In the genomic region with DNA sequence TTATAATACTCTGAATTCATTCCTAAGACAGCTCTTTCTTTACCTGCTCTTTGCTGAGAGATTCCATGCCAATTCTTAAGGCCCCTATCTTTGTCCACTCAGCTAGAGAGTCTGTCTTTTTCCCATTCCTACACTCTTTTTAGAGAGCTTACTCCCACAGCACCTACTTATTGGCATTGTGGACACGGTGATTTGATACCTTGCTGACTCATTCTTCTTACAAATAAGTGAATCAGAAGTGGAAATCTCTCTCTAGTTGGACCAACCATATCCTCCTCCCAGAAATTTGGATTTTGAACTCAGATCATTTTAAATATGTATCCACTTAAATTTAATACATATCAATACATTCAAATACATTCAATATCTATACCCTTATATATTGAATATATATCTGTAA, we compare ENCODE assay signal across 39 cellular contexts. TPM values are rescaled to one million over a fixed set of nuclear protein-coding genes. Genes with fewer than 3 reads are reported as not detected.
"Had no signal": no experiment of that assay in that cellular context is flagged by ENCODE, and none has a peak within 500 bp of the region (broad histone marks: within the 10 kb centered on the region; RNA-seq: fewer than 3 reads in every experiment).

No MANE protein-coding gene starts in this region.

- H3K9me3 Mint-ChIP-seq: activated CD4-positive, alpha-beta memory T cell treated with anti-CD3 and anti-CD28 coated beads for 36 hours; activated naive CD4-positive, alpha-beta T cell treated with anti-CD3 and anti-CD28 coated beads for 36 hours; activated T-helper 1 cell treated with anti-CD3 and anti-CD28 coated beads, Interleukin-12 subunit alpha, Interleukin-12 subunit beta, Interleukin-2, Interleukin-4 antibody, amounts not matched to agents 30 ng/mL and 10 ng/mL and 1 ng/mL, durations not matched to agents 14 hours and 24 hours and 36 hours had no signal

- H3K9me3 ChIP-seq: adrenal gland, body of pancreas, esophagus muscularis mucosa, left lung, neutrophil, prostate gland, testis, transverse colon had no signal

- H3K36me3 ChIP-seq: adrenal gland, esophagus muscularis mucosa, left lung, neutrophil, prostate gland, transverse colon, WERI-Rb-1 had no signal

- H3K4me1 ChIP-seq: adrenal gland, esophagus muscularis mucosa, left lung, prostate gland, testis, transverse colon had no signal

- ATAC-seq: body of pancreas; left lung; sciatic nerve; stimulated activated naive CD8-positive, alpha-beta T cell treated with anti-CD3 and anti-CD28 coated beads, Interleukin-15, Interleukin-2, amounts not matched to agents 100 U/mL and 50 U/mL, for 24 hours; T-helper 17 cell had no signal

- H3K4me1 Mint-ChIP-seq: activated naive CD8-positive, alpha-beta T cell treated with anti-CD3 and anti-CD28 coated beads for 36 hours; nephron; T-helper 17 cell had no signal

- H3K36me3 Mint-ChIP-seq: activated CD4-positive, alpha-beta memory T cell treated with anti-CD3 and anti-CD28 coated beads for 36 hours; activated naive CD8-positive, alpha-beta T cell treated with anti-CD3 and anti-CD28 coated beads for 36 hours had no signal

- H3K27ac ChIP-seq: adrenal gland, body of pancreas, esophagus muscularis mucosa, left lung, neutrophil, prostate gland, skin epidermis, testis, transverse colon, WERI-Rb-1 had no signal

- H3K27ac Mint-ChIP-seq: activated CD4-positive, alpha-beta memory T cell treated with anti-CD3 and anti-CD28 coated beads for 36 hours; activated CD4-positive, alpha-beta T cell treated with anti-CD3 and anti-CD28 coated beads, Interleukin-2, amount 10 ng/mL, durations not matched to agents 24 days and 14 days; activated naive CD4-positive, alpha-beta T cell treated with anti-CD3 and anti-CD28 coated beads for 36 hours; activated naive CD8-positive, alpha-beta T cell treated with anti-CD3 and anti-CD28 coated beads for 36 hours; activated T-helper 1 cell treated with anti-CD3 and anti-CD28 coated beads, Interleukin-12 subunit alpha, Interleukin-12 subunit beta, Interleukin-2, Interleukin-4 antibody, amounts not matched to agents 30 ng/mL and 10 ng/mL and 1 ng/mL, durations not matched to agents 14 hours and 24 hours and 36 hours; nephron; T-helper 17 cell had no signal

- H3K27me3 ChIP-seq: adrenal gland, body of pancreas, esophagus muscularis mucosa, left lung, neutrophil, testis, transverse colon had no signal

- FAIRE-seq: islet of Langerhans, urothelium cell line had no signal

- H3K4me3 ChIP-seq: adrenal gland, body of pancreas, esophagus muscularis mucosa, left lung, prostate gland, skin epidermis, testis, transverse colon had no signal

- DNase-seq: activated CD4-positive, alpha-beta memory T cell treated with anti-CD3 and anti-CD28 coated beads for 36 hours; activated CD4-positive, alpha-beta T cell treated with anti-CD3 and anti-CD28 coated beads, Interleukin-2, amount 10 ng/mL, durations not matched to agents 24 days and 14 days; activated CD4-positive, CD25-positive, alpha-beta regulatory T cell treated with anti-CD3 and anti-CD28 coated beads, Interleukin-2, amount 50 U/mL, for 72 hours; activated CD8-positive, alpha-beta memory T cell treated with anti-CD3 and anti-CD28 coated beads, Interleukin-2, amount 50 U/mL, for 4 hours; activated effector memory CD4-positive, alpha-beta T cell treated with anti-CD3 and anti-CD28 coated beads, Interleukin-2, amount 50 U/mL, for 16 hours; activated naive CD4-positive, alpha-beta T cell treated with anti-CD3 and anti-CD28 coated beads for 36 hours; activated naive CD8-positive, alpha-beta T cell treated with anti-CD3 and anti-CD28 coated beads for 36 hours; activated T-cell treated with anti-CD3 and anti-CD28 coated beads, Interleukin-2, amount 50 U/mL, for 1 hour; adrenal gland; aorta; body of pancreas; caudate nucleus; cortex of kidney; foreskin melanocyte; left lung; retina; stimulated activated CD4-positive, alpha-beta T cell treated with anti-CD3 and anti-CD28 coated beads, Interleukin-12 subunit alpha, Interleukin-12 subunit beta, amount 100 ng/mL, for 4 hours; stimulated activated CD4-positive, alpha-beta T cell treated with anti-CD3 and anti-CD28 coated beads, Interleukin-4, amount 100 ng/mL, for 1 hour; stimulated activated naive CD8-positive, alpha-beta T cell treated with anti-CD3 and anti-CD28 coated beads, Interleukin-15, Interleukin-2, amounts not matched to agents 100 U/mL and 50 U/mL, for 24 hours; T-helper 17 cell; T1000; testis; transverse colon had no signal

- H3K4me3 Mint-ChIP-seq: activated CD4-positive, alpha-beta memory T cell treated with anti-CD3 and anti-CD28 coated beads for 36 hours; activated CD4-positive, alpha-beta T cell treated with anti-CD3 and anti-CD28 coated beads, Interleukin-2, amount 10 ng/mL, durations not matched to agents 24 days and 14 days; activated naive CD4-positive, alpha-beta T cell treated with anti-CD3 and anti-CD28 coated beads for 36 hours; activated naive CD8-positive, alpha-beta T cell treated with anti-CD3 and anti-CD28 coated beads for 36 hours; activated T-helper 1 cell treated with anti-CD3 and anti-CD28 coated beads, Interleukin-12 subunit alpha, Interleukin-12 subunit beta, Interleukin-2, Interleukin-4 antibody, amounts not matched to agents 30 ng/mL and 10 ng/mL and 1 ng/mL, durations not matched to agents 14 hours and 24 hours and 36 hours; nephron; T-helper 17 cell had no signal

RNA-seq across cellular contexts. Expression of a gene that starts 32.5 kb away (rescaled TPM):
- total RNA-seq: activated CD4-positive, alpha-beta memory T cell treated with anti-CD3 and anti-CD28 coated beads for 36 hours; activated CD4-positive, alpha-beta T cell treated with anti-CD3 and anti-CD28 coated beads, Interleukin-2, amount 10 ng/mL, durations not matched to agents 24 days and 14 days; activated CD8-positive, alpha-beta memory T cell treated with anti-CD3 and anti-CD28 coated beads for 36 hours; activated naive CD4-positive, alpha-beta T cell treated with anti-CD3 and anti-CD28 coated beads for 36 hours; activated naive CD8-positive, alpha-beta T cell treated with anti-CD3 and anti-CD28 coated beads for 36 hours; activated T-helper 1 cell treated with anti-CD3 and anti-CD28 coated beads, Interleukin-12 subunit alpha, Interleukin-12 subunit beta, Interleukin-2, Interleukin-4 antibody, amounts not matched to agents 30 ng/mL and 10 ng/mL and 1 ng/mL, durations not matched to agents 14 hours and 24 hours and 36 hours; adrenal gland; aorta; body of pancreas; chondrocyte; esophagus muscularis mucosa; glomerular endothelial cell; left lung; lung microvascular endothelial cell; mucosa of gallbladder; osteocyte; prostate gland; sciatic nerve; T-helper 17 cell; testis; transverse colon had no signal
- polyA plus RNA-seq: adrenal gland, aorta had no signal

RNA-seq across cellular contexts. Expression of a gene that starts 46.8 kb away (rescaled TPM):
- total RNA-seq: activated CD4-positive, alpha-beta memory T cell treated with anti-CD3 and anti-CD28 coated beads for 36 hours; activated CD4-positive, alpha-beta T cell treated with anti-CD3 and anti-CD28 coated beads, Interleukin-2, amount 10 ng/mL, durations not matched to agents 24 days and 14 days; activated CD8-positive, alpha-beta memory T cell treated with anti-CD3 and anti-CD28 coated beads for 36 hours; activated naive CD4-positive, alpha-beta T cell treated with anti-CD3 and anti-CD28 coated beads for 36 hours; activated naive CD8-positive, alpha-beta T cell treated with anti-CD3 and anti-CD28 coated beads for 36 hours; activated T-helper 1 cell treated with anti-CD3 and anti-CD28 coated beads, Interleukin-12 subunit alpha, Interleukin-12 subunit beta, Interleukin-2, Interleukin-4 antibody, amounts not matched to agents 30 ng/mL and 10 ng/mL and 1 ng/mL, durations not matched to agents 14 hours and 24 hours and 36 hours; adrenal gland; aorta; body of pancreas; chondrocyte; esophagus muscularis mucosa; glomerular endothelial cell; left lung; lung microvascular endothelial cell; mucosa of gallbladder; osteocyte; sciatic nerve; T-helper 17 cell; transverse colon had no signal
- polyA plus RNA-seq: adrenal gland, aorta had no signal
